In the genomic region with DNA sequence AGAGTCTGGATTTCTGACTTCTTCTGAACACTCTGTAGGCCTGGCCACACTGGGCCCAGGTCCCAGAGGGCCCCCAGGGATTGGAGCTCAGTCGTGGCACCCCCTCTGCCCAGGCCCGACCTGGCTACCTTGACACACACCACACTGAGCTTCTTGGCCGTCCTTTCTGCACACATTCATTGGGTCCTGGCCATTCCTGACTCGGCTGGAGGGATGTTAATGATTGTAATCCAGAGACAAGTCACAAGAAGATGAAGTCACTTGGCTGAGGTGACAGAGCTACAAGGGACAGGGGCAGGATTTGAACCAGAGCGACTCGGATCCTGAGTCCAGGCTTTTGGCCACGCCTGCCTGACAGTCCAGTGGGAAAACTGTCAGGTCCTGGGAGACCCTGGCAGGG, we compare ENCODE assay signal across 16 cellular contexts.
"Had no signal": no experiment of that assay in that cellular context is flagged by ENCODE, and none has a peak within 500 bp of the region (broad histone marks: within the 10 kb centered on the region; RNA-seq: fewer than 3 reads in every experiment).

No MANE protein-coding gene starts in this region.

- DNase-seq: activated CD4-positive, alpha-beta T cell treated with anti-CD3 and anti-CD28 coated beads for 48 hours; activated CD8-positive, alpha-beta memory T cell treated with anti-CD3 and anti-CD28 coated beads for 24 hours; activated naive CD4-positive, alpha-beta T cell treated with anti-CD3 and anti-CD28 coated beads, Interleukin-2, amount 10 ng/mL, durations not matched to agents 7 days and 5 days; erythroblast; left cardiac atrium; mucosa of descending colon; natural killer cell; stimulated activated CD4-positive, alpha-beta T cell treated with anti-CD3 and anti-CD28 coated beads, Interleukin-2, amount 100 ng/mL, for 48 hours; stimulated activated naive CD8-positive, alpha-beta T cell treated with anti-CD3 and anti-CD28 coated beads, Interleukin-15, amount 100 ng/mL, for 72 hours; T-cell; T1000; uterus; WERI-Rb-1 had no signal

- H3K4me3 Mint-ChIP-seq: activated naive CD4-positive, alpha-beta T cell treated with anti-CD3 and anti-CD28 coated beads, Interleukin-2, amount 10 ng/mL, durations not matched to agents 7 days and 5 days; central memory CD8-positive, alpha-beta T cell; natural killer cell; stimulated activated naive CD8-positive, alpha-beta T cell treated with anti-CD3 and anti-CD28 coated beads, Interleukin-15, amount 100 ng/mL, for 72 hours; T-cell had no signal

- H3K4me3 ChIP-seq: mucosa of descending colon, thoracic aorta, uterus had no signal

- H3K4me1 ChIP-seq: uterus had no signal

- H3K36me3 Mint-ChIP-seq: activated naive CD4-positive, alpha-beta T cell treated with anti-CD3 and anti-CD28 coated beads, Interleukin-2, amount 10 ng/mL, durations not matched to agents 7 days and 5 days; natural killer cell; T-cell had no signal

- H3K9me3 ChIP-seq: mucosa of descending colon, thoracic aorta, uterus had no signal

- H3K27me3 Mint-ChIP-seq: central memory CD8-positive, alpha-beta T cell had no signal

- H3K27me3 ChIP-seq: uterus had no signal

- ATAC-seq: mucosa of descending colon; natural killer cell; stimulated activated naive CD8-positive, alpha-beta T cell treated with anti-CD3 and anti-CD28 coated beads, Interleukin-15, amount 100 ng/mL, for 72 hours; T-cell had no signal

- H3K9me3 Mint-ChIP-seq: activated naive CD4-positive, alpha-beta T cell treated with anti-CD3 and anti-CD28 coated beads, Interleukin-2, amount 10 ng/mL, durations not matched to agents 7 days and 5 days; activated T-helper 2 cell treated with anti-CD3 and anti-CD28 coated beads, Interferon-gamma antibody, Interleukin-2, Interleukin-4, amounts not matched to agents 10 μg/mL and 5 μg/mL and 100 μg/mL, durations not matched to agents 14 hours and 24 hours and 36 hours; central memory CD8-positive, alpha-beta T cell; natural killer cell; stimulated activated naive CD8-positive, alpha-beta T cell treated with anti-CD3 and anti-CD28 coated beads, Interleukin-15, amount 100 ng/mL, for 72 hours; T-cell had no signal

- H3K4me1 Mint-ChIP-seq: natural killer cell had no signal

- H3K27ac Mint-ChIP-seq: activated naive CD4-positive, alpha-beta T cell treated with anti-CD3 and anti-CD28 coated beads, Interleukin-2, amount 10 ng/mL, durations not matched to agents 7 days and 5 days; natural killer cell; stimulated activated naive CD8-positive, alpha-beta T cell treated with anti-CD3 and anti-CD28 coated beads, Interleukin-15, amount 100 ng/mL, for 72 hours; T-cell had no signal

- H3K27ac ChIP-seq: thoracic aorta, uterus, WERI-Rb-1 had no signal

- H3K36me3 ChIP-seq: thoracic aorta, uterus, WERI-Rb-1 had no signal
